In the genomic region with DNA sequence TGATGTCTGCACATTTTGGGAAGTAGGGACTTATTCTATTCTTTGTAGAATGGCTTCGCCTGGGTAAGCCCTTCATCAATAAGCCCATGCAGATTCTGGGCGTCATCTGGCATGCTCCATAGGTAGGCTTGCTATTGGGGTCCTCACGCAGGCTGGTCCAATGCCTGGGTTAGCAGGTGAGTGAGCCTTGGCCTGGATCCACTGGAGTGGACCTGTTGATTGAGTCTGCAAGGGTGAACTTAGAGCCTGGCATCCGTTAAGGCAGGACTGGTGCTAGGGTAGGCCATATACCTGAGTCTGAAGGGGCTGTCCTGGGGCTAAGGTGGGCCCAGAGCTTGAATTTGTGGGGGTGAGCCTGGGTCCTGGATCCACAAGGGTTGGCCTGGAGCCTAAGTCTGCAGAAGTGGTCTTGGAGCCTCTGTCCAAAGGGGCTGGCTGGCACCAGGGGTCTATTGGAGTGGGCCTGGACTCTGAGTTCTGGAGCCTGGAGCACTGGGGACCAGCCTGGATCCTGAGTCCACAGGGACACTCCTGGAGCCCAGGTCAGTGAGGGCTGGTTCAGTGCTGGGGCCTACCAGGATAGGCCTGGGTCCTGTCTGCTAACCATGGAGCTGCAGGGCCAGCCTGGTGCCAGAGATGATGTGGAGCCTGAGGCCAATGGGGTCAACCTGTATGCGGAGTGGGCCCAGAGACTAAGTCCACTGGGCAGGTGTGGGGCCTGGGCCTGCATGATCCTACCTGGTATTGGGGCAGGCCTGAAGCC, we compare ENCODE assay signal across 13 cellular contexts.
"Had no signal": no experiment of that assay in that cellular context is flagged by ENCODE, and none has a peak within 500 bp of the region (broad histone marks: within the 10 kb centered on the region; RNA-seq: fewer than 3 reads in every experiment).

No MANE protein-coding gene starts in this region.

- H3K4me3 ChIP-seq: tibial nerve had no signal

- H3K27ac ChIP-seq: parathyroid adenoma, tibial nerve had no signal

- DNase-seq: activated CD4-positive, alpha-beta T cell treated with anti-CD3 and anti-CD28 coated beads, Interleukin-2, amount 10 ng/mL, durations not matched to agents 24 days and 14 days; activated naive CD8-positive, alpha-beta T cell treated with anti-CD3 and anti-CD28 coated beads for 36 hours; activated T-cell treated with anti-CD3 and anti-CD28 coated beads, Interleukin-2, amount 50 U/mL, for 72 hours; amniotic stem cell; dermis blood vessel endothelial cell; effector memory CD8-positive, alpha-beta T cell; stimulated activated CD4-positive, alpha-beta T cell treated with anti-CD3 and anti-CD28 coated beads, Interleukin-12 subunit alpha, Interleukin-12 subunit beta, amount 100 ng/mL, for 4 hours; stimulated activated CD4-positive, alpha-beta T cell treated with anti-CD3 and anti-CD28 coated beads, Interleukin-1b, Interleukin-23, amount 100 ng/mL, for 48 hours; stimulated activated CD8-positive, alpha-beta memory T cell treated with anti-CD3 and anti-CD28 coated beads, Interleukin-4, amount 100 ng/mL, for 48 hours; stimulated activated naive CD4-positive, alpha-beta T cell had no signal

- H3K27ac Mint-ChIP-seq: activated CD4-positive, alpha-beta T cell treated with anti-CD3 and anti-CD28 coated beads, Interleukin-2, amount 10 ng/mL, durations not matched to agents 24 days and 14 days; activated naive CD8-positive, alpha-beta T cell treated with anti-CD3 and anti-CD28 coated beads for 36 hours; activated T-cell treated with anti-CD3 and anti-CD28 coated beads, Interleukin-2, amount 50 U/mL, for 72 hours; effector memory CD8-positive, alpha-beta T cell; T-helper 1 cell treated with Interleukin-12 subunit alpha and Interleukin-12 subunit beta and Interleukin-4 antibody, amounts not matched to agents 30 μg/mL and 1 μg/mL, for 36 hours had no signal

- H3K27me3 ChIP-seq: tibial nerve had no signal

- H3K4me1 Mint-ChIP-seq: activated CD4-positive, alpha-beta T cell treated with anti-CD3 and anti-CD28 coated beads, Interleukin-2, amount 10 ng/mL, durations not matched to agents 24 days and 14 days; activated naive CD8-positive, alpha-beta T cell treated with anti-CD3 and anti-CD28 coated beads for 36 hours had no signal

- H3K36me3 Mint-ChIP-seq: activated naive CD8-positive, alpha-beta T cell treated with anti-CD3 and anti-CD28 coated beads for 36 hours had no signal

- H3K9ac ChIP-seq: parathyroid adenoma had no signal

- H3K4me1 ChIP-seq: parathyroid adenoma, tibial nerve had no signal

- H3K27me3 Mint-ChIP-seq: activated CD4-positive, alpha-beta T cell treated with anti-CD3 and anti-CD28 coated beads, Interleukin-2, amount 10 ng/mL, durations not matched to agents 24 days and 14 days; activated naive CD8-positive, alpha-beta T cell treated with anti-CD3 and anti-CD28 coated beads for 36 hours had no signal

- H3K36me3 ChIP-seq: tibial nerve had no signal

- H3K4me3 Mint-ChIP-seq: activated CD4-positive, alpha-beta T cell treated with anti-CD3 and anti-CD28 coated beads, Interleukin-2, amount 10 ng/mL, durations not matched to agents 24 days and 14 days; activated naive CD8-positive, alpha-beta T cell treated with anti-CD3 and anti-CD28 coated beads for 36 hours; activated T-cell treated with anti-CD3 and anti-CD28 coated beads, Interleukin-2, amount 50 U/mL, for 72 hours; effector memory CD8-positive, alpha-beta T cell; T-helper 1 cell treated with Interleukin-12 subunit alpha and Interleukin-12 subunit beta and Interleukin-4 antibody, amounts not matched to agents 30 μg/mL and 1 μg/mL, for 36 hours had no signal
